9 cellular contexts compared by ENCODE assay signal in genomic region chr4:24659241-24659961, GRCh38.
DNase-seq lines count a peak whose midpoint lies in the region; ATAC-seq and TF ChIP-seq lines count a peak whose summit lies in the region.
"Had no signal": no experiment of that assay in that cellular context is flagged by ENCODE, and none has a peak within 500 bp of the region (broad histone marks: within the 10 kb centered on the region; RNA-seq: fewer than 3 reads in every experiment).

No MANE protein-coding gene starts in this region.

- in situ Hi-C loops in brain microvascular endothelial cell (cut with HindIII; ENCODE audit: low pct_ligation_motif_present, low sequenced_read_pairs), result no loop called here

- ATAC-seq in WTC11, result peak; percentile 19
- ATAC-seq in activated naive CD4-positive, alpha-beta T cell treated with anti-CD3 and anti-CD28 coated beads, Interleukin-2, amount 50 U/mL, for 72 hours, result no peak

- no peak overlapping the region for H3K4me3 ChIP-seq in brain microvascular endothelial cell (ENCODE audit: low read depth, low read length)

- H3K27me3 Mint-ChIP-seq in WTC11 (ENCODE audit: low read depth), result no peaks in the 10 kb centered on the region

- CTCF ChIA-PET in WTC11 (lab: Charles Lee), result interaction anchor here (0.7 to 2.6 kb wide), 7 partner anchors 20 to 329 kb away, joined by 3 to 18 read pairs (median 4); no protein-coding TSS in a partner anchor

- POLR2A ChIA-PET in WTC11 (lab: Charles Lee), result interaction anchor here (1.4 to 1.6 kb wide), 2 partner anchors 11 to 75 kb away, joined by 3 to 8 read pairs; partner anchors contain the start of gene DHX15

- no peaks in the 10 kb centered on the region for H3K27me3 ChIP-seq in layer of hippocampus (ENCODE audit: control insufficient read depth, insufficient read depth, low read length)
- no peaks in the 10 kb centered on the region for H3K27me3 ChIP-seq in brain microvascular endothelial cell (replicated peaks)

- TF ChIP-seq CTCF in WTC11 (IDR thresholded peaks at IDR 0.05), result no peak
- TF ChIP-seq CTCF in brain microvascular endothelial cell (IDR thresholded peaks at IDR 0.05; ENCODE audit: low read depth, low read length, missing control alignments), result no peak

- no peaks in the 10 kb centered on the region for H3K36me3 ChIP-seq in brain microvascular endothelial cell (replicated peaks)

- H3K27ac ChIP-seq in layer of hippocampus (ENCODE audit: low read depth, low read length) (peak overlapping the region; percentile 94), brain microvascular endothelial cell (no peak overlapping the region)

- H3K4me1 Mint-ChIP-seq in WTC11, result peaks cover 79% of the 10 kb centered on the region

- peaks cover 8% of the 10 kb centered on the region; the same call in 1 of the 2 replicates for H3K9me3 Mint-ChIP-seq in WTC11
- no peaks in the 10 kb centered on the region for H3K9me3 Mint-ChIP-seq in activated naive CD4-positive, alpha-beta T cell treated with anti-CD3 and anti-CD28 coated beads, Interleukin-2, amount 50 U/mL, for 72 hours
- H3K9me3 Mint-ChIP-seq: activated T-helper 2 cell treated with anti-CD3 and anti-CD28 coated beads, Interferon-gamma antibody, Interleukin-2, Interleukin-4, amounts not matched to agents 10 μg/mL and 5 μg/mL and 100 μg/mL, durations not matched to agents 14 hours and 24 hours and 36 hours had no signal

- peak; percentile 5 for DNase-seq in SHP77 treated with DMSO at 0.1 percent for 48 hours (lab: John Stamatoyannopoulos, UW)
- DNase-seq in SHP77 (lab: John Stamatoyannopoulos, UW), result no peak
- no peak for DNase-seq in WTC11 (ENCODE audit: low spot score)
- no peak for DNase-seq in NCI-H82 (lab: John Stamatoyannopoulos, UW)
- no peak for DNase-seq in SW 1271 (lab: John Stamatoyannopoulos, UW)
- DNase-seq in brain microvascular endothelial cell, result no peak
- no peak for DNase-seq in activated naive CD4-positive, alpha-beta T cell treated with anti-CD3 and anti-CD28 coated beads, Interleukin-2, amount 50 U/mL, for 72 hours (ENCODE audit: low spot score in 2 of 2)

- H3K27ac Mint-ChIP-seq in WTC11, result peak overlapping the region; percentile 97
- no peak overlapping the region for H3K27ac Mint-ChIP-seq in activated naive CD4-positive, alpha-beta T cell treated with anti-CD3 and anti-CD28 coated beads, Interleukin-2, amount 50 U/mL, for 72 hours
- H3K27ac Mint-ChIP-seq: activated T-helper 2 cell treated with anti-CD3 and anti-CD28 coated beads, Interferon-gamma antibody, Interleukin-2, Interleukin-4, amounts not matched to agents 10 μg/mL and 5 μg/mL and 100 μg/mL, durations not matched to agents 14 hours and 24 hours and 36 hours had no signal

- no peaks in the 10 kb centered on the region for H3K36me3 Mint-ChIP-seq in WTC11
- no peaks in the 10 kb centered on the region for H3K36me3 Mint-ChIP-seq in activated naive CD4-positive, alpha-beta T cell treated with anti-CD3 and anti-CD28 coated beads, Interleukin-2, amount 50 U/mL, for 72 hours

- peak overlapping the region; percentile 33 for H3K4me3 Mint-ChIP-seq in WTC11

TF ChIP-seq in WTC11, 78 proteins besides CTCF, POLR2A, EP300 and RAD21:
- TF ChIP-seq FOXP4 (CRISPR knock-in tag; IDR thresholded peaks at IDR 0.05) (peak; percentile 12; the same call in 1 of the 2 replicates), FOXK1 (CRISPR knock-in tag; IDR thresholded peaks at IDR 0.05) (peak; percentile 73; the same call in 1 of the 2 replicates), PRDM15 (CRISPR knock-in tag; IDR thresholded peaks at IDR 0.05) (0 out of 2 replicates have a peak, but pooled peaks have one; percentile 24), ZNF671 (CRISPR knock-in tag; IDR thresholded peaks at IDR 0.05) (no peak), USF1 (CRISPR knock-in tag; IDR thresholded peaks at IDR 0.05) (peak; percentile 78; the same call in 1 of the 2 replicates), MAX (CRISPR knock-in tag; IDR thresholded peaks at IDR 0.05) (peak; percentile 64; the same call in 1 of the 2 replicates), TEAD1 (CRISPR knock-in tag; IDR thresholded peaks at IDR 0.05) (peak; percentile 49; the same call in 1 of the 2 replicates), SMAD4 (CRISPR knock-in tag; IDR thresholded peaks at IDR 0.05) (no peak), ZNF121 (CRISPR knock-in tag; IDR thresholded peaks at IDR 0.05) (no peak), GRHL2 (CRISPR knock-in tag; IDR thresholded peaks at IDR 0.05; ENCODE audit: insufficient replicate concordance, severe bottlenecking) (no peak), JUN (CRISPR knock-in tag; IDR thresholded peaks at IDR 0.05) (no peak), USF2 (CRISPR knock-in tag; IDR thresholded peaks at IDR 0.05) (peak; percentile 81)
TF ChIP-seq in WTC11: peak in this region for 7.
